In the genomic region with DNA sequence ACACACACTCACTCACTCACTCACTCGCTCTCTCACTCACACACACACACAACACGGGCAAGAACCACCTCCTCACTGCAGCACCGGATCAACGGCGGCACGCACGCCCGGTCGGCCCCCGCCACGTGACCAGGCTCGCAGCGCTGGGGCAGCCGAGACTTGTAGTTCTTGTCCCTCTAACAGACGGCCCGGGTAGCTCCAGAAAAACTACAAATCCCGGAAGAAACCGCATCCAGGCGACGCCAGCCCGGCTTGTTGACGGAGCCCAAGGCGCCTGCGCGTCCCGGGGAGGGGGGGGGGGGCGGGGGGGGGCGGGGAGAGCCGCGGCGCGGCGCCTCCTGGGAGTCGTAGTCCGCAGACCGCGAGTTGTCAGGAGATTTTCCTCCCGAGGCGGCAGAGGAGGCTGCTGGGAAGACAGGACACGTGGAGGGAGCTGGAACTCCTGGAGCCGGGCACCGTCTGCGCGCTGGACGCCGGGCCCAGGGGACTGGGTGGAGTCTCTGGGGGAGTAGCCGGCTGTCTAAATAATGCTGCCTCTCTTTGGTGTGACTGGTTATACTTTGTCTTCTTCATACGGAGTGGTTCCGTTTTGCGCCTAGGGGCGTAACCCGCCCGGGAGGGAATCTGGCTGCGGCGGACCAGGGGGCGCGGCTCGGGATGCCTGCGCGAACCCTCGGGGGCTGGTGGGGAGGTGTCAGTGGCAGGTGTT, we compare ENCODE assay signal across 8 cellular contexts.
DNase-seq lines count a peak whose midpoint lies in the region; ATAC-seq and TF ChIP-seq lines count a peak whose summit lies in the region.

A gene with protein sequence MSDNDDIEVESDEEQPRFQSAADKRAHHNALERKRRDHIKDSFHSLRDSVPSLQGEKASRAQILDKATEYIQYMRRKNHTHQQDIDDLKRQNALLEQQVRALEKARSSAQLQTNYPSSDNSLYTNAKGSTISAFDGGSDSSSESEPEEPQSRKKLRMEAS (minus strand): TSS at position 77 of the 709 bp plus-strand sequence. CDS start 178 bp downstream, outside the sequence.

- H3K27ac Mint-ChIP-seq in central memory CD8-positive, alpha-beta T cell (ENCODE audit: low read depth): peak within 1 kb of the TSS; percentile 96

- no peaks in the 10 kb centered on the region for H3K27me3 Mint-ChIP-seq in central memory CD8-positive, alpha-beta T cell

- H3K36me3 Mint-ChIP-seq in central memory CD8-positive, alpha-beta T cell (ENCODE audit: insufficient read depth): peaks cover 14% of the 10 kb centered on the region

- in situ Hi-C loops in GM18951 (cut with MboI; ENCODE audit: low sequenced_read_pairs, unreplicated experiment): no loop called here

- peak; percentile 85 for ATAC-seq in HG03196 (IDR thresholded peaks at IDR 0.05; ENCODE audit: unreplicated experiment)
- ATAC-seq in central memory CD8-positive, alpha-beta T cell (replicated peaks; ENCODE audit: extremely low read depth, poor library complexity, severe bottlenecking): peak; percentile 94

- no peaks in the 10 kb centered on the region for H3K9me3 Mint-ChIP-seq in central memory CD8-positive, alpha-beta T cell

- DNase-seq in AG08395 (ENCODE audit: low spot score): peak; percentile 99
- peak; percentile 99 for DNase-seq in NCI-H345 treated with DMSO at 0.1 percent for 48 hours (lab: John Stamatoyannopoulos, UW; ENCODE audit: unreplicated experiment)
- DNase-seq in activated CD4-positive, CD25-positive, alpha-beta regulatory T cell treated with anti-CD3 and anti-CD28 coated beads, Interleukin-2, amount 50 U/mL, for 16 hours (ENCODE audit: low read depth, low spot score): peak; percentile 98
- DNase-seq in central memory CD8-positive, alpha-beta T cell (ENCODE audit: low spot score in 2 of 2): peak; percentile 91 to 99
- peak; percentile 99 for DNase-seq in iris pigment epithelial cell (ENCODE audit: low read depth)
- DNase-seq in stimulated activated CD4-positive, alpha-beta T cell treated with anti-CD3 and anti-CD28 coated beads, Interleukin-12 subunit alpha, Interleukin-12 subunit beta, amount 100 ng/mL, for 24 hours (ENCODE audit: low read depth in 2 of 2): peak; percentile 94 to 98

- H3K4me3 Mint-ChIP-seq in central memory CD8-positive, alpha-beta T cell: peak within 1 kb of the TSS; percentile 80

- peaks cover 29% of the 10 kb centered on the region for H3K4me1 Mint-ChIP-seq in central memory CD8-positive, alpha-beta T cell

- TF ChIP-seq POLR2A in GM18951 (IDR thresholded peaks at IDR 0.05; ENCODE audit: extremely low read depth, insufficient read depth, insufficient read length): peak; percentile 75

Comparison
In these comparisons a context has a peak if more than half of its experiments do, and no peak if none do; other contexts are left out.
1. Peak in every context shown above with its lines: DNase-seq and ATAC-seq.